30 cellular contexts compared by ENCODE assay signal in genomic region chr3:65922441-65922840, GRCh38.
"Had no signal": no experiment of that assay in that cellular context is flagged by ENCODE, and none has a peak within 500 bp of the region (broad histone marks: within the 10 kb centered on the region; RNA-seq: fewer than 3 reads in every experiment).

No MANE protein-coding gene starts in this region.

- H3K4me1 ChIP-seq: ascending aorta, left lung, parathyroid adenoma had no signal

- H3K9me3 ChIP-seq: esophagus muscularis mucosa, left lung, lower lobe of right lung had no signal

- H3K4me3 ChIP-seq: ascending aorta, esophagus muscularis mucosa, heart right ventricle, left lung, lower lobe of right lung, right atrium auricular region, smooth muscle cell, thoracic aorta had no signal

- H3K27ac ChIP-seq: ascending aorta, brain microvascular endothelial cell, esophagus muscularis mucosa, heart right ventricle, left lung, lower lobe of right lung, parathyroid adenoma, right atrium auricular region, thoracic aorta, VCaP had no signal

- H3K9ac ChIP-seq: parathyroid adenoma had no signal

- H3K36me3 ChIP-seq: ascending aorta, brain microvascular endothelial cell, esophagus muscularis mucosa, heart right ventricle, left lung, lower lobe of right lung, right atrium auricular region, thoracic aorta had no signal

- H3K27me3 ChIP-seq: ascending aorta, brain microvascular endothelial cell, esophagus muscularis mucosa, heart right ventricle, left lung, right atrium auricular region had no signal

- H2AFZ ChIP-seq: parathyroid adenoma had no signal

- DNase-seq: activated CD4-positive, alpha-beta memory T cell treated with anti-CD3 and anti-CD28 coated beads for 36 hours; activated CD4-positive, alpha-beta T cell treated with anti-CD3 and anti-CD28 coated beads, Interleukin-2, amount 10 ng/mL, durations not matched to agents 24 days and 14 days; activated CD4-positive, CD25-positive, alpha-beta regulatory T cell treated with anti-CD3 and anti-CD28 coated beads, Interleukin-2, amount 50 U/mL, for 72 hours; activated CD8-positive, alpha-beta memory T cell treated with anti-CD3 and anti-CD28 coated beads, Interleukin-2, amount 50 U/mL, for 4 hours; activated effector memory CD4-positive, alpha-beta T cell treated with anti-CD3 and anti-CD28 coated beads, Interleukin-2, amount 50 U/mL, for 16 hours; activated naive CD4-positive, alpha-beta T cell treated with anti-CD3 and anti-CD28 coated beads for 36 hours; activated naive CD8-positive, alpha-beta T cell treated with anti-CD3 and anti-CD28 coated beads for 36 hours; activated T-cell treated with anti-CD3 and anti-CD28 coated beads, Interleukin-2, amount 50 U/mL, for 1 hour; brain microvascular endothelial cell; cortex of kidney; foreskin melanocyte; heart right ventricle; kidney glomerular epithelial cell; left lung; lower lobe of right lung; mesenchymal stem cell; naive thymus-derived CD8-positive, alpha-beta T cell; occipital lobe; stimulated activated CD4-positive, alpha-beta T cell treated with anti-CD3 and anti-CD28 coated beads, Interleukin-15, amount 100 ng/mL, for 24 hours; stimulated activated CD4-positive, alpha-beta T cell treated with anti-CD3 and anti-CD28 coated beads, Interleukin-2, amount 100 ng/mL, for 24 hours; stimulated activated naive CD8-positive, alpha-beta T cell treated with anti-CD3 and anti-CD28 coated beads, Interleukin-15, Interleukin-2, amounts not matched to agents 100 U/mL and 50 U/mL, for 24 hours; T-helper 9 cell; trophoblast cell had no signal

- H3K4me2 ChIP-seq: smooth muscle cell had no signal
